ENCODE assay signal across 1 cellular context in the genomic region with DNA sequence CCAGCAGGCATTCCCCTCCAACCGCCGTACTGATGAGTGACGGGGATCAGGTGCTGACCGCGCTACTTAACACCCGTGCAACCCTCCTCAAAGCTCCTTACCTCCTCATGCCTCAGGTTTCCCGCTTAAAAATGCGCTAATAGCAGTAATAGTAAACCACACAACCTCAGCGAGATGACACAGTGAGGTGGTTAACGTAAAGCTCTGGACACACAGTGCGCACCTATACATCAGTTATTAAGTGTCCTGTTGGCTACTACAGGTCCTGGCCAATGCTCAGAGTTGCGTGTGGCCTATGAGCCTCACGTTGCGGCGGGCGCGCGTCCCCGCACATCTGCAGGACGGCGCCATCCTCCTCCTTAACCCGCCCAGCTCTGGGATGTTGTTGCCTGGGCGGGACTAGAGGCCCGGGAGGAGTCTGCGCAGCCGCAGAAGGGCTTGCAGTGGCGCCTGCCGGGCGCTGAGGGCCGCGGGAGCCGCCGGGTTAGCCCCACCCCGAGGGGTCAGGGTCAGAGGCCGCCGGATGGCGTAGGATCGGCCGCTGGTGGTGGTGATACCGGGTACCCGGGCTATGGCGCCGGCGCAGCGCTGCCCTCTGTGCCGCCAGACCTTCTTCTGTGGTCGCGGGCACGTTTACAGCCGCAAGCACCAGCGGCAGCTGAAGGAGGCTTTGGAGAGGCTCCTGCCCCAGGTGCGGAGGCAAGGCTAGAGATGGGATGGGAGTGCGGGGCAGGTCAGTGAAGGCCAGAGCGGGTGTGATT.
TF ChIP-seq lines count a peak whose summit lies in the region.

CENATAC (plus strand) TSS at position 512 of the 761 bp plus-strand sequence; CDS start at position 572, 60 bp downstream.

TF ChIP-seq in HepG2, 621 proteins besides CTCF, POLR2A, EP300 and RAD21 (continued from another document and continues in another):
- peak; percentile 75; the same call in 1 of the 2 replicates for TF ChIP-seq POGK (CRISPR knock-in tag; conservative IDR thresholded peaks at IDR 0.05)
- TF ChIP-seq, protein P1, sequence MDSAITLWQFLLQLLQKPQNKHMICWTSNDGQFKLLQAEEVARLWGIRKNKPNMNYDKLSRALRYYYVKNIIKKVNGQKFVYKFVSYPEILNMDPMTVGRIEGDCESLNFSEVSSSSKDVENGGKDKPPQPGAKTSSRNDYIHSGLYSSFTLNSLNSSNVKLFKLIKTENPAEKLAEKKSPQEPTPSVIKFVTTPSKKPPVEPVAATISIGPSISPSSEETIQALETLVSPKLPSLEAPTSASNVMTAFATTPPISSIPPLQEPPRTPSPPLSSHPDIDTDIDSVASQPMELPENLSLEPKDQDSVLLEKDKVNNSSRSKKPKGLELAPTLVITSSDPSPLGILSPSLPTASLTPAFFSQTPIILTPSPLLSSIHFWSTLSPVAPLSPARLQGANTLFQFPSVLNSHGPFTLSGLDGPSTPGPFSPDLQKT (CRISPR knock-in tag; IDR thresholded peaks at IDR 0.05; ENCODE audit: borderline replicate concordance) = no peak
- peak; percentile 89; the same call in 1 of the 2 replicates for TF ChIP-seq REL (CRISPR knock-in tag; conservative IDR thresholded peaks at IDR 0.05)
- TF ChIP-seq RNF2 (conservative IDR thresholded peaks at IDR 0.05; ENCODE audit: low read depth) = peak; percentile 64; the same call in 1 of the 2 replicates
- peak; percentile 36; the same call in 1 of the 2 replicates for TF ChIP-seq PPARG (CRISPR knock-in tag; conservative IDR thresholded peaks at IDR 0.05)
- no peak for TF ChIP-seq SOX13 (IDR thresholded peaks at IDR 0.05)
- peak in 1 of 2 experiments; percentile 31; a peak in 1 of 4 replicates for TF ChIP-seq SOX13 (CRISPR knock-in tag; conservative IDR thresholded peaks at IDR 0.05 in 1 of 2, IDR thresholded peaks at IDR 0.05 in 1 of 2)
- 0 out of 2 replicates have a peak, but pooled peaks have one; percentile 45 for TF ChIP-seq MZF1 (CRISPR knock-in tag; IDR thresholded peaks at IDR 0.05; ENCODE audit: borderline replicate concordance)
- TF ChIP-seq ZNF121 (CRISPR knock-in tag; IDR thresholded peaks at IDR 0.05) = peak; percentile 80
- peak; percentile 85 for TF ChIP-seq E2F1 (CRISPR knock-in tag; IDR thresholded peaks at IDR 0.05)
- peak; percentile 41; the same call in 1 of the 2 replicates for TF ChIP-seq PHF21A (CRISPR knock-in tag; IDR thresholded peaks at IDR 0.05)
- TF ChIP-seq HOXA5 (CRISPR knock-in tag; IDR thresholded peaks at IDR 0.05) = 0 out of 2 replicates have a peak, but pooled peaks have one; percentile 18
- TF ChIP-seq GATA4 (IDR thresholded peaks at IDR 0.05; ENCODE audit: borderline replicate concordance, low read depth) = peak; percentile 26; the same call in 1 of the 2 replicates
- TF ChIP-seq TBX2 (CRISPR knock-in tag; IDR thresholded peaks at IDR 0.05; ENCODE audit: borderline replicate concordance) = peak; percentile 48; the same call in 1 of the 2 replicates
- TF ChIP-seq MED8 (CRISPR knock-in tag; IDR thresholded peaks at IDR 0.05; ENCODE audit: insufficient replicate concordance) = no peak
- TF ChIP-seq DR1 (CRISPR knock-in tag; IDR thresholded peaks at IDR 0.05) = peak; percentile 69
- TF ChIP-seq, protein P2, sequence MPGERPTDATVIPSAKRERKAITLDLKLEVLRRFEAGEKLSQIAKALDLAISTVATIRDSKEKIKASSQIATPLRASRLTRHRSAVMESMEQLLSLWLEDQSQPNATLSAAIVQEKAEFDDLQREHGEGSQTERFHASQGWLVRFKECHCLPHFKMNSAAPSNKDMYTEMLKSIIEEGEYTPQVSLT (CRISPR knock-in tag; IDR thresholded peaks at IDR 0.05; ENCODE audit: borderline replicate concordance, low read depth) = 0 out of 2 replicates have a peak, but pooled peaks have one; percentile 14
- peak; percentile 84; the same call in 1 of the 2 replicates for TF ChIP-seq SAP130 (CRISPR knock-in tag; IDR thresholded peaks at IDR 0.05; ENCODE audit: low read depth)
- no peak for TF ChIP-seq ZNF674 (CRISPR knock-in tag; IDR thresholded peaks at IDR 0.05; ENCODE audit: low read depth)
- TF ChIP-seq RBM39 (IDR thresholded peaks at IDR 0.05; ENCODE audit: low read depth, low read length, poor library complexity, severe bottlenecking) = no peak
- TF ChIP-seq, protein P3, sequence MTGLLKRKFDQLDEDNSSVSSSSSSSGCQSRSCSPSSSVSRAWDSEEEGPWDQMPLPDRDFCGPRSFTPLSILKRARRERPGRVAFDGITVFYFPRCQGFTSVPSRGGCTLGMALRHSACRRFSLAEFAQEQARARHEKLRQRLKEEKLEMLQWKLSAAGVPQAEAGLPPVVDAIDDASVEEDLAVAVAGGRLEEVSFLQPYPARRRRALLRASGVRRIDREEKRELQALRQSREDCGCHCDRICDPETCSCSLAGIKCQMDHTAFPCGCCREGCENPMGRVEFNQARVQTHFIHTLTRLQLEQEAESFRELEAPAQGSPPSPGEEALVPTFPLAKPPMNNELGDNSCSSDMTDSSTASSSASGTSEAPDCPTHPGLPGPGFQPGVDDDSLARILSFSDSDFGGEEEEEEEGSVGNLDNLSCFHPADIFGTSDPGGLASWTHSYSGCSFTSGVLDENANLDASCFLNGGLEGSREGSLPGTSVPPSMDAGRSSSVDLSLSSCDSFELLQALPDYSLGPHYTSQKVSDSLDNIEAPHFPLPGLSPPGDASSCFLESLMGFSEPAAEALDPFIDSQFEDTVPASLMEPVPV (CRISPR knock-in tag; IDR thresholded peaks at IDR 0.05) = no peak
- TF ChIP-seq KIAA2018 (CRISPR knock-in tag; IDR thresholded peaks at IDR 0.05; ENCODE audit: borderline replicate concordance) = no peak
- TF ChIP-seq MIER2 (CRISPR knock-in tag; IDR thresholded peaks at IDR 0.05) = no peak
- peak; percentile 73; the same call in 1 of the 2 replicates for TF ChIP-seq ZNF160 (CRISPR knock-in tag; IDR thresholded peaks at IDR 0.05)
- TF ChIP-seq NAIF1 (CRISPR knock-in tag; IDR thresholded peaks at IDR 0.05; ENCODE audit: borderline replicate concordance) = peak; percentile 89
- TF ChIP-seq CSRNP2 (CRISPR knock-in tag; conservative IDR thresholded peaks at IDR 0.05; ENCODE audit: low read depth) = no peak
- no peak for TF ChIP-seq NFYC (CRISPR knock-in tag; IDR thresholded peaks at IDR 0.05)
- no peak for TF ChIP-seq ATF5 (CRISPR knock-in tag; IDR thresholded peaks at IDR 0.05; ENCODE audit: low read depth)
- peak; percentile 62; the same call in 1 of the 2 replicates for TF ChIP-seq BRD4 (CRISPR knock-in tag; IDR thresholded peaks at IDR 0.05)
- peak; percentile 38 for TF ChIP-seq PAXIP1 (CRISPR knock-in tag; conservative IDR thresholded peaks at IDR 0.05)
